In genomic region chr3:47512416-47513124, GRCh38 we compare ENCODE assay signal across 8 cellular contexts. TPM values are rescaled to one million over a fixed set of nuclear protein-coding genes. Genes with fewer than 3 reads are reported as not detected.
DNase-seq lines count a peak whose midpoint lies in the region; ATAC-seq and TF ChIP-seq lines count a peak whose summit lies in the region.

No MANE protein-coding gene starts in this region.

- WGBS in transverse colon (ENCODE audit: low coverage in 1 of 2), 2 donors: 18 to 50% methylated on average over 9 to 36 of the region's 36 CpGs

- intact Hi-C loops in transverse colon (cut with DNase I; ENCODE audit: low total_unique reads): no loop called here

- H3K9ac ChIP-seq in mucosa of rectum (ENCODE audit: low read depth in 1 of 2, low read length in 2 of 2): peak overlapping the region; percentile 80 to 84

- H3K27me3 Mint-ChIP-seq in T-helper 2 cell treated with Interferon-gamma antibody and Interleukin-4, amounts not matched to agents 5 μg/mL and 100 μg/mL, for 36 hours (ENCODE audit: low read depth): peaks cover 5% of the 10 kb centered on the region
- H3K27me3 Mint-ChIP-seq in effector memory CD8-positive, alpha-beta T cell: no peaks in the 10 kb centered on the region

- H3K27me3 ChIP-seq in mucosa of rectum (ENCODE audit: control insufficient read depth in 2 of 2, insufficient read depth in 2 of 2, low read length in 2 of 2): no peaks in the 10 kb centered on the region
- no peaks in the 10 kb centered on the region for H3K27me3 ChIP-seq in transverse colon

- H3K27ac ChIP-seq in mucosa of rectum (ENCODE audit: low read depth in 2 of 2, low read length in 2 of 2) (peak overlapping the region; percentile 96 to 99), transverse colon (peak overlapping the region; percentile 92 to 99 (median 94))

- peak; percentile 20 for ATAC-seq in HG03460 (IDR thresholded peaks at IDR 0.05; ENCODE audit: unreplicated experiment)
- peak; percentile 3 for ATAC-seq in effector memory CD8-positive, alpha-beta T cell (replicated peaks)
- ATAC-seq in HG03095 (IDR thresholded peaks at IDR 0.05; ENCODE audit: unreplicated experiment): no peak

- H3K9me3 ChIP-seq in mucosa of rectum (ENCODE audit: control insufficient read depth in 2 of 2, low read length in 2 of 2) (no peaks in the 10 kb centered on the region), transverse colon (no peaks in the 10 kb centered on the region)

- in situ Hi-C loops in transverse colon (cut with MboI; ENCODE audit: low pct_ligation_motif_present in 1 of 4, low pct_unique_long_range_greater_than_20kb in 1 of 4, low sequenced_read_pairs in 3 of 4): no loop called here

- no peak for TF ChIP-seq CTCF in transverse colon (IDR thresholded peaks at IDR 0.05)

- peak overlapping the region; percentile 89 to 96 for H3K4me3 ChIP-seq in mucosa of rectum (ENCODE audit: low read length in 2 of 2)
- peak overlapping the region; percentile 30 to 84 (median 76) for H3K4me3 ChIP-seq in transverse colon

- TF ChIP-seq EP300 in transverse colon (IDR thresholded peaks at IDR 0.05; ENCODE audit: low read depth): no peak

- DNase-seq in CMK (ENCODE audit: low read depth) (peak; percentile 17), transverse colon (peak; percentile 23), A172 (ENCODE audit: low spot score) (no peak)
- DNase-seq in T-helper 2 cell treated with Interferon-gamma antibody and Interleukin-4, amounts not matched to agents 5 μg/mL and 100 μg/mL, for 36 hours (ENCODE audit: low spot score): peak; percentile 29
- DNase-seq in effector memory CD8-positive, alpha-beta T cell: peak in 1 of 3 experiments; percentile 16

- peak overlapping the region; percentile 96 for H3K27ac Mint-ChIP-seq in T-helper 2 cell treated with Interferon-gamma antibody and Interleukin-4, amounts not matched to agents 5 μg/mL and 100 μg/mL, for 36 hours
- peak overlapping the region; percentile 95 to 99 for H3K27ac Mint-ChIP-seq in effector memory CD8-positive, alpha-beta T cell

- no peak for TF ChIP-seq POLR2A in transverse colon (IDR thresholded peaks at IDR 0.05)

- peak overlapping the region; percentile 97 for H3K4me3 Mint-ChIP-seq in T-helper 2 cell treated with Interferon-gamma antibody and Interleukin-4, amounts not matched to agents 5 μg/mL and 100 μg/mL, for 36 hours
- H3K4me3 Mint-ChIP-seq in effector memory CD8-positive, alpha-beta T cell: peak overlapping the region; percentile 96 to 97

- H3K36me3 Mint-ChIP-seq in T-helper 2 cell treated with Interferon-gamma antibody and Interleukin-4, amounts not matched to agents 5 μg/mL and 100 μg/mL, for 36 hours (ENCODE audit: low read depth): peaks cover 20% of the 10 kb centered on the region
- H3K36me3 Mint-ChIP-seq in effector memory CD8-positive, alpha-beta T cell (ENCODE audit: insufficient read depth): peaks cover 39% of the 10 kb centered on the region

- H3K36me3 ChIP-seq in mucosa of rectum (ENCODE audit: control insufficient read depth in 2 of 2, insufficient read depth in 2 of 2, low read length in 2 of 2): peaks cover 0 to 17% of the 10 kb centered on the region in 2 donors
- no peaks in the 10 kb centered on the region for H3K36me3 ChIP-seq in transverse colon

- H3K4me1 ChIP-seq in mucosa of rectum (ENCODE audit: control insufficient read depth in 2 of 2, insufficient read depth in 2 of 2, low read length in 2 of 2): peaks cover 4 to 5% of the 10 kb centered on the region in 2 donors
- H3K4me1 ChIP-seq in transverse colon: peaks cover 0 to 18% (median 12%) of the 10 kb centered on the region in 4 donors

- peaks cover 20% of the 10 kb centered on the region for H3K4me1 Mint-ChIP-seq in T-helper 2 cell treated with Interferon-gamma antibody and Interleukin-4, amounts not matched to agents 5 μg/mL and 100 μg/mL, for 36 hours (ENCODE audit: low read depth)
- peaks cover 14% of the 10 kb centered on the region in 2 donors for H3K4me1 Mint-ChIP-seq in effector memory CD8-positive, alpha-beta T cell (ENCODE audit: low read depth in 2 of 2)

- H3K9me3 Mint-ChIP-seq in T-helper 2 cell treated with Interferon-gamma antibody and Interleukin-4, amounts not matched to agents 5 μg/mL and 100 μg/mL, for 36 hours: no peaks in the 10 kb centered on the region
- no peaks in the 10 kb centered on the region for H3K9me3 Mint-ChIP-seq in effector memory CD8-positive, alpha-beta T cell

RNA-seq across cellular contexts. Expression of gene ELP6, which starts 0.9 kb away (rescaled TPM):
- total RNA-seq in transverse colon: 10 to 100 TPM in 3 of 4 donors, 1 to 10 TPM in 1; 1.2 to 55.7 (median 28.3) TPM
- 31.0 and 31.5 TPM in 2 replicates for total RNA-seq in A172 (2014; rRNA removed; shearing (Covaris generic))

RNA-seq across cellular contexts. Expression of gene SCAP, which starts 36.8 kb away (rescaled TPM):
- total RNA-seq in transverse colon: 100 to 1,000 TPM; 160 to 288 (median 198) TPM
- 55.1 and 60.6 TPM in 2 replicates for total RNA-seq in A172 (2014; rRNA removed; shearing (Covaris generic))
